8 cellular contexts compared by ENCODE assay signal in the genomic region with DNA sequence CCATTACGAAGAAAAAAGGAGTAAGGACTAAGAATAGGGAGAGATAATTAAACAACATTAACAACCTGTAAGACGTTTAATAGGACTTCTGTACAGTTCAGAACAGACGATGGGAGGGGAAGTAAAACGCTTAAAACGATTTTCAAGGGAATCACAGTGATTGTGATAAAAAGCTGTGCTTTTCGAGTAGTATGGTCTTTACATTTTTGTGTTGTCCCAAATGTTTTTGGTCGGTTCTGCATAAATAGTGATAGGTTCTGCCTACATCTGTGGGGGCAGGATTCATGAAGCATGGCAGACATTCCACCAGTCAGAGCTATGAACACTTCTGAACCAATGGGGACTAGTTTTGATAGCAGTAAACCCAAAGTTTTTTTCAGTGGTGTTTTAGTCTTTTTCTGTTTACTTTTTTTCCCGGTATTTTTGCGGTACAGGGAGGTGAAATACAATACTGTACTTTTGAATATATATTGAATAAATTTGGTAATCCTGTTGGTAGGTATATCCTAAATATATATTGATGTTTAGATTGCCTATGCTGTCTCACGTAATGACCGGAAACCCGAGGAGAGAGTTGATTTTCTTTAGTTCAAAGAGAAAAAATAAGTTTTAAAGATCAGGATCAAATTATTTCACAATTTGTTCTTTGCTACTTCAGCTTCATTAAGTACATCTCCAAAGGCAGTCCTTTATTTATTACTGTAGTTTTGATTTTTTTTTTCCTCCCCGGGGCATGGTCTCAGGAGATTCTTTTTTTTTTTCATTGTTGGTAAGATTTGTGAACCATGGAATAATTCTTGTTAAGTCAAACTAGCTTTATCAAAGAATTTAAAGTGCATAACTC. TPM values are rescaled to one million over a fixed set of nuclear protein-coding genes. Genes with fewer than 3 reads are reported as not detected.
DNase-seq lines count a peak whose midpoint lies in the region; ATAC-seq, FAIRE-seq and TF ChIP-seq lines count a peak whose summit lies in the region.

No MANE protein-coding gene starts in this region.

- peak overlapping the region; percentile 97 for H3K4me3 ChIP-seq in GM23248
- H3K4me3 ChIP-seq in OCI-LY7 (ENCODE audit: low read depth, low read length, poor library complexity, severe bottlenecking) = peak overlapping the region; percentile 83
- H3K4me3 ChIP-seq in kidney (ENCODE audit: low read length in 2 of 2) = peak overlapping the region; percentile 74 to 83

- TF ChIP-seq CTCF in OCI-LY7 (conservative IDR thresholded peaks at IDR 0.05; ENCODE audit: low read length) (no peak), brain (conservative IDR thresholded peaks at IDR 0.05) (no peak), kidney (IDR thresholded peaks at IDR 0.05; ENCODE audit: borderline replicate concordance, extremely low read depth, insufficient read depth) (no peak)

- H4K20me1 ChIP-seq in GM23248 (ENCODE audit: insufficient read depth) = peaks cover 15% of the 10 kb centered on the region; the same call in 1 of the 2 replicates
- H4K20me1 ChIP-seq in OCI-LY7 (ENCODE audit: insufficient read depth, low read length) = peaks cover 36% of the 10 kb centered on the region

- H3K9me3 ChIP-seq in GM23248 (ENCODE audit: low read depth) = no peaks in the 10 kb centered on the region
- no peaks in the 10 kb centered on the region for H3K9me3 ChIP-seq in OCI-LY7 (ENCODE audit: low read length)
- no peaks in the 10 kb centered on the region for H3K9me3 ChIP-seq in kidney (ENCODE audit: control insufficient read depth in 1 of 2, low read length in 2 of 2)

- 1% methylated on average over 13 of the region's 13 CpGs for WGBS in GM23248 (ENCODE audit: low coverage in 1 of 2, low lambda C conversion rate in 2 of 2, missing lambda C conversion rate in 2 of 2), 2 experiments

- peak overlapping the region; percentile 97 for H3K9ac ChIP-seq in GM23248
- peak overlapping the region; percentile 81 to 98 for H3K9ac ChIP-seq in kidney (ENCODE audit: low read length in 2 of 2)

- H3F3A ChIP-seq in GM23248 (ENCODE audit: insufficient read depth) = peaks cover 45% of the 10 kb centered on the region

- H3K79me2 ChIP-seq in GM23248 (ENCODE audit: insufficient read depth) (peaks cover 73% of the 10 kb centered on the region), OCI-LY7 (ENCODE audit: insufficient read depth, low read depth, low read length) (peaks cover 65% of the 10 kb centered on the region)

- peaks cover 25% of the 10 kb centered on the region for H3K4me1 ChIP-seq in GM23248 (ENCODE audit: insufficient read depth)
- peaks cover 43% of the 10 kb centered on the region for H3K4me1 ChIP-seq in OCI-LY7 (ENCODE audit: insufficient read depth, low read length, poor library complexity, severe bottlenecking)
- H3K4me1 ChIP-seq in kidney (ENCODE audit: control insufficient read depth in 1 of 2, insufficient read depth in 1 of 2, low read depth in 1 of 2, low read length in 2 of 2) = peaks cover 4 to 11% of the 10 kb centered on the region in 2 donors

- no peaks in the 10 kb centered on the region for H3K9me2 ChIP-seq in GM23248 (ENCODE audit: insufficient read depth)
- H3K9me2 ChIP-seq in OCI-LY7 (ENCODE audit: insufficient read depth, low read length) = no peaks in the 10 kb centered on the region

- peaks cover 30% of the 10 kb centered on the region for H3K36me3 Mint-ChIP-seq in brain
- H3K36me3 Mint-ChIP-seq in stimulated activated effector memory CD8-positive, alpha-beta T cell treated with anti-CD3 and anti-CD28 coated beads, Interleukin-12 subunit alpha, Interleukin-12 subunit beta, amount 100 ng/mL, for 72 hours = peaks cover 34% of the 10 kb centered on the region

- intact Hi-C loops in OCI-LY7 (cut with micrococcal nuclease; ENCODE audit: unreplicated experiment) = loop anchor here (2.0 to 10.0 kb wide), 4 partner anchors 43 to 1277 kb away; a partner anchor contains a TSS
- intact Hi-C loops in kidney (cut with DNase I) = no loop called here

- CTCF ChIA-PET in OCI-LY7 (lab: Charles Lee; ENCODE audit: unreplicated experiment) = no interaction called here

- DNase-seq in EH (ENCODE audit: low read depth) (peak; percentile 75), GM23248 (peak; percentile 84), OCI-LY7 (ENCODE audit: low spot score) (peak; percentile 68), kidney (no peak), NCI-H1694 (lab: John Stamatoyannopoulos, UW) (no peak)
- no peak for DNase-seq in stimulated activated effector memory CD8-positive, alpha-beta T cell treated with anti-CD3 and anti-CD28 coated beads, Interleukin-12 subunit alpha, Interleukin-12 subunit beta, amount 100 ng/mL, for 72 hours (ENCODE audit: low spot score in 2 of 2)

- H3K4me1 Mint-ChIP-seq in brain = peaks cover 60% of the 10 kb centered on the region
- H3K4me1 Mint-ChIP-seq in stimulated activated effector memory CD8-positive, alpha-beta T cell treated with anti-CD3 and anti-CD28 coated beads, Interleukin-12 subunit alpha, Interleukin-12 subunit beta, amount 100 ng/mL, for 72 hours = peaks cover 31% of the 10 kb centered on the region

- POLR2A ChIA-PET in OCI-LY7 (lab: Charles Lee) = interaction anchor here (0.5 to 2.8 kb wide), 8 partner anchors 10 to 257 kb away, joined by 3 to 16 read pairs (median 4); no protein-coding TSS in a partner anchor

- no peaks in the 10 kb centered on the region for H3K27me3 ChIP-seq in GM23248 (replicated peaks; ENCODE audit: insufficient read depth)

- peaks cover 0 to 5% (median 3%) of the 10 kb centered on the region in 5 experiments for H3K9me3 Mint-ChIP-seq in brain
- no peaks in the 10 kb centered on the region for H3K9me3 Mint-ChIP-seq in stimulated activated effector memory CD8-positive, alpha-beta T cell treated with anti-CD3 and anti-CD28 coated beads, Interleukin-12 subunit alpha, Interleukin-12 subunit beta, amount 100 ng/mL, for 72 hours

- H2AFZ ChIP-seq in GM23248 = no peak overlapping the region
- H2AFZ ChIP-seq in OCI-LY7 (ENCODE audit: low read length) = peak overlapping the region; percentile 15; the same call in 1 of the 2 replicates

- peak overlapping the region; percentile 81 to 100 (median 97) for H3K27ac Mint-ChIP-seq in brain
- H3K27ac Mint-ChIP-seq in stimulated activated effector memory CD8-positive, alpha-beta T cell treated with anti-CD3 and anti-CD28 coated beads, Interleukin-12 subunit alpha, Interleukin-12 subunit beta, amount 100 ng/mL, for 72 hours = peak overlapping the region; percentile 95

- H3K27ac ChIP-seq in GM23248 (peak overlapping the region; percentile 98), OCI-LY7 (ENCODE audit: low read depth, low read length, poor library complexity, severe bottlenecking) (peak overlapping the region; percentile 97), kidney (ENCODE audit: low read depth in 2 of 2, low read length in 2 of 2) (peak overlapping the region in 1 of 2 donors; percentile 100)

- peaks cover 17% of the 10 kb centered on the region for H3K36me3 ChIP-seq in GM23248 (ENCODE audit: low read depth)
- H3K36me3 ChIP-seq in OCI-LY7 (ENCODE audit: insufficient read depth, low read length) = peaks cover 32% of the 10 kb centered on the region
- no peaks in the 10 kb centered on the region for H3K36me3 ChIP-seq in kidney (ENCODE audit: control insufficient read depth in 1 of 2, insufficient read depth in 2 of 2, low read length in 2 of 2)

- H3K27me3 Mint-ChIP-seq in brain = peaks cover 28% of the 10 kb centered on the region

- in situ Hi-C loops in GM23248 (cut with MboI) = no loop called here

- peak overlapping the region; percentile 88 to 98 (median 93) for H3K4me3 Mint-ChIP-seq in brain
- peak overlapping the region; percentile 82 for H3K4me3 Mint-ChIP-seq in stimulated activated effector memory CD8-positive, alpha-beta T cell treated with anti-CD3 and anti-CD28 coated beads, Interleukin-12 subunit alpha, Interleukin-12 subunit beta, amount 100 ng/mL, for 72 hours

- H3K4me2 ChIP-seq in GM23248 (ENCODE audit: unreplicated experiment) (peak overlapping the region; percentile 91), OCI-LY7 (ENCODE audit: low read length) (peak overlapping the region; percentile 94)

- BruUV-seq in OCI-LY7 (replicated peaks; lab: Mats Ljungman, UMichigan) = TSS peak; percentile 58

- no peak for FAIRE-seq in kidney (lab: Jason Lieb, UNC)

- peak; percentile 41 for ATAC-seq in stimulated activated effector memory CD8-positive, alpha-beta T cell treated with anti-CD3 and anti-CD28 coated beads, Interleukin-12 subunit alpha, Interleukin-12 subunit beta, amount 100 ng/mL, for 72 hours
- ATAC-seq in GM19463 (IDR thresholded peaks at IDR 0.05; ENCODE audit: unreplicated experiment) = no peak

RNA-seq across cellular contexts. Expression of a gene that starts 1.3 kb away (rescaled TPM):
- total RNA-seq in GM23248 (2014; rRNA removed; shearing (Covaris generic)) = 110 and 112 TPM in 2 replicates
- polyA plus RNA-seq in GM23248 (2016; fragmentation: Nextera tagmentation; extraction: Ambion mirVana) (42.8 and 46.4 TPM in 2 replicates), brain (ENCODE audit: insufficient read depth, low read depth, low replicate concordance) (9.2 TPM), kidney (ENCODE audit: insufficient read depth, low read depth, low replicate concordance) (14.3 TPM)
- 81.8 and 84.5 TPM in 2 replicates for total RNA-seq in OCI-LY7 (2014; rRNA removed; shearing (Covaris generic))
- total RNA-seq in OCI-LY7 (2022) (132 and 163 TPM in 2 replicates), kidney (85.1 TPM)

Comparison
In these comparisons a context has a peak if more than half of its experiments do, and no peak if none do; other contexts are left out.
1. DNase-seq: peak in EH (single experiment), GM23248 (single experiment) and OCI-LY7 (single experiment); none in kidney (single experiment), stimulated activated effector memory CD8-positive, alpha-beta T cell treated with anti-CD3 and anti-CD28 coated beads, Interleukin-12 subunit alpha, Interleukin-12 subunit beta, amount 100 ng/mL, for 72 hours (0 of 2) and NCI-H1694 (single experiment).
2. Peak in every context shown above with its lines, with median percentiles within 50 percentile points of each other: H3K4me3 ChIP-seq.